ENCODE assay signal across 19 cellular contexts in genomic region chr14:76257842-76258397, GRCh38.
"Had no signal": no experiment of that assay in that cellular context is flagged by ENCODE, and none has a peak within 500 bp of the region (broad histone marks: within the 10 kb centered on the region; RNA-seq: fewer than 3 reads in every experiment).

No MANE protein-coding gene starts in this region.

- H3K4me1 ChIP-seq: adrenal gland, esophagus muscularis mucosa, sigmoid colon, stomach had no signal

- H3K9me3 ChIP-seq: adrenal gland, esophagus muscularis mucosa, heart right ventricle, mucosa of descending colon, sigmoid colon, stomach had no signal

- H3K4me3 Mint-ChIP-seq: activated naive CD4-positive, alpha-beta T cell treated with anti-CD3 and anti-CD28 coated beads, Interleukin-2, amount 50 U/mL, for 24 hours; activated T-cell treated with anti-CD3 and anti-CD28 coated beads, Interleukin-2, amount 50 U/mL, for 72 hours; memory B cell; naive thymus-derived CD4-positive, alpha-beta T cell; stimulated activated effector memory CD8-positive, alpha-beta T cell treated with anti-CD3 and anti-CD28 coated beads, Interleukin-12 subunit alpha, Interleukin-12 subunit beta, amount 100 ng/mL, for 72 hours; type B pancreatic cell had no signal

- H3K9me3 Mint-ChIP-seq: activated naive CD4-positive, alpha-beta T cell treated with anti-CD3 and anti-CD28 coated beads, Interleukin-2, amount 50 U/mL, for 24 hours; activated T-cell treated with anti-CD3 and anti-CD28 coated beads, Interleukin-2, amount 50 U/mL, for 72 hours; memory B cell; stimulated activated effector memory CD8-positive, alpha-beta T cell treated with anti-CD3 and anti-CD28 coated beads, Interleukin-12 subunit alpha, Interleukin-12 subunit beta, amount 100 ng/mL, for 72 hours; type B pancreatic cell had no signal

- DNase-seq: activated CD4-positive, alpha-beta T cell treated with anti-CD3 and anti-CD28 coated beads, Interleukin-2, amount 50 U/mL, for 1 hour; activated CD8-positive, alpha-beta memory T cell treated with anti-CD3 and anti-CD28 coated beads, Interleukin-2, amount 50 U/mL, for 48 hours; activated gamma-delta T cell; activated T-cell treated with anti-CD3 and anti-CD28 coated beads, Interleukin-2, amount 50 U/mL, for 72 hours; adrenal gland; cerebellar nuclear complex; effector CD8-positive, alpha-beta T cell; mucosa of descending colon; naive thymus-derived CD4-positive, alpha-beta T cell; posterior cingulate gyrus; sigmoid colon; stimulated activated CD4-positive, alpha-beta T cell treated with anti-CD3 and anti-CD28 coated beads, Interleukin-4, amount 100 ng/mL, for 24 hours; stomach had no signal

- H3K4me1 Mint-ChIP-seq: activated naive CD4-positive, alpha-beta T cell treated with anti-CD3 and anti-CD28 coated beads, Interleukin-2, amount 50 U/mL, for 24 hours; memory B cell; stimulated activated effector memory CD8-positive, alpha-beta T cell treated with anti-CD3 and anti-CD28 coated beads, Interleukin-12 subunit alpha, Interleukin-12 subunit beta, amount 100 ng/mL, for 72 hours had no signal

- H3K27me3 ChIP-seq: adrenal gland, esophagus muscularis mucosa, heart right ventricle, sigmoid colon, stomach had no signal

- H3K27me3 Mint-ChIP-seq: activated naive CD4-positive, alpha-beta T cell treated with anti-CD3 and anti-CD28 coated beads, Interleukin-2, amount 50 U/mL, for 24 hours had no signal

- H3K27ac ChIP-seq: adrenal gland, esophagus muscularis mucosa, sigmoid colon, stomach had no signal

- H3K4me3 ChIP-seq: adrenal gland, esophagus muscularis mucosa, heart right ventricle, mucosa of descending colon, sigmoid colon, stomach had no signal

- H3K36me3 ChIP-seq: adrenal gland, esophagus muscularis mucosa, heart right ventricle, sigmoid colon, stomach had no signal

- H3K27ac Mint-ChIP-seq: activated naive CD4-positive, alpha-beta T cell treated with anti-CD3 and anti-CD28 coated beads, Interleukin-2, amount 50 U/mL, for 24 hours; activated T-cell treated with anti-CD3 and anti-CD28 coated beads, Interleukin-2, amount 50 U/mL, for 72 hours; memory B cell; naive thymus-derived CD4-positive, alpha-beta T cell; type B pancreatic cell had no signal

- H3K36me3 Mint-ChIP-seq: memory B cell; stimulated activated effector memory CD8-positive, alpha-beta T cell treated with anti-CD3 and anti-CD28 coated beads, Interleukin-12 subunit alpha, Interleukin-12 subunit beta, amount 100 ng/mL, for 72 hours; type B pancreatic cell had no signal
